In genomic region chr1:152533327-152533938, GRCh38 we compare ENCODE assay signal across 9 cellular contexts. TPM values are rescaled to one million over a fixed set of nuclear protein-coding genes. Genes with fewer than 3 reads are reported as not detected.
A peak's percentile ranks its signal among the peaks of the same experiment; 100 is the strongest.
DNase-seq lines count a peak whose midpoint lies in the region; ATAC-seq and TF ChIP-seq lines count a peak whose summit lies in the region.
"Had no signal": no experiment of that assay in that cellular context is flagged by ENCODE, and none has a peak within 500 bp of the region (broad histone marks: within the 10 kb centered on the region; RNA-seq: fewer than 3 reads in every experiment).

No MANE protein-coding gene starts in this region.

- H2AFZ ChIP-seq in GM23338 (no peak overlapping the region), fibroblast of lung (ENCODE audit: low read length) (no peak overlapping the region)

- H3K4me1 ChIP-seq in GM23338 (ENCODE audit: insufficient read depth) (peaks cover 12% of the 10 kb centered on the region), RWPE2 (ENCODE audit: insufficient read depth, poor library complexity, severe bottlenecking) (no peaks in the 10 kb centered on the region), fibroblast of lung (ENCODE audit: control insufficient read depth, extremely low read depth, insufficient read depth, low read length) (no peaks in the 10 kb centered on the region)

- no peaks in the 10 kb centered on the region for H3K9me3 ChIP-seq in RWPE2 (ENCODE audit: severe bottlenecking)
- H3K9me3 ChIP-seq in fibroblast of lung (ENCODE audit: control insufficient read depth, insufficient read depth, low read depth, low read length) = no peaks in the 10 kb centered on the region

- H3K36me3 ChIP-seq in GM23338 (ENCODE audit: insufficient read depth) (peaks cover 7% of the 10 kb centered on the region; the same call in 1 of the 2 replicates), RWPE2 (ENCODE audit: low read depth) (no peaks in the 10 kb centered on the region), fibroblast of lung (ENCODE audit: control insufficient read depth, insufficient read depth, low read length) (no peaks in the 10 kb centered on the region)

- TF ChIP-seq CTCF in GM23338 (conservative IDR thresholded peaks at IDR 0.05; ENCODE audit: low read depth in 2 of 2) (peak; percentile 88 to 90), RWPE2 (IDR thresholded peaks at IDR 0.05; ENCODE audit: poor library complexity, severe bottlenecking) (peak; percentile 94), fibroblast of lung (conservative IDR thresholded peaks at IDR 0.05 in 1 of 2, IDR thresholded peaks at IDR 0.05 in 1 of 2; ENCODE audit: low read depth in 1 of 2, low read length in 2 of 2) (peak; percentile 46 to 71), progenitor cell of endocrine pancreas (IDR thresholded peaks at IDR 0.05; ENCODE audit: unreplicated experiment) (no peak)

- no peaks in the 10 kb centered on the region for H3F3A ChIP-seq in GM23338 (replicated peaks; ENCODE audit: low read depth)

- H3K9ac ChIP-seq in fibroblast of lung (ENCODE audit: insufficient read depth, low read length) = no peak overlapping the region

- H3K4me3 ChIP-seq in GM23338 = no peak overlapping the region
- H3K4me3 ChIP-seq in RWPE2 (ENCODE audit: severe bottlenecking) = no peak overlapping the region
- H3K4me3 ChIP-seq in fibroblast of lung (replicated peaks in 1 of 4; ENCODE audit: control extremely low read depth in 1 of 4, insufficient read depth in 1 of 4, low read depth in 3 of 4, low read length in 4 of 4) = no peak overlapping the region

- no peaks in the 10 kb centered on the region for H4K20me1 ChIP-seq in GM23338 (replicated peaks; ENCODE audit: insufficient read depth)
- H4K20me1 ChIP-seq in fibroblast of lung (ENCODE audit: control insufficient read depth, extremely low read depth, insufficient read depth, low read length) = no peaks in the 10 kb centered on the region

- DNase-seq in NCI-H146 (lab: John Stamatoyannopoulos, UW) (peak; percentile 23), NCI-H146 treated with DMSO at 0.1 percent for 48 hours (lab: John Stamatoyannopoulos, UW; ENCODE audit: unreplicated experiment) (no peak), GM23338 (ENCODE audit: low spot score) (peak; percentile 92), RWPE2 (ENCODE audit: low spot score) (no peak), fibroblast of lung (ENCODE audit: low read depth in 2 of 2) (peak in 1 of 2 donors; percentile 5), progenitor cell of endocrine pancreas (ENCODE audit: low spot score, unreplicated experiment) (no peak)
- peak; percentile 21 to 32 for DNase-seq in stimulated activated naive CD8-positive, alpha-beta T cell treated with anti-CD3 and anti-CD28 coated beads, Interleukin-15, amount 100 ng/mL, for 72 hours

- H3K27me3 ChIP-seq in GM23338 (ENCODE audit: insufficient read depth) (no peaks in the 10 kb centered on the region), RWPE2 (ENCODE audit: insufficient read depth, poor library complexity, severe bottlenecking) (no peaks in the 10 kb centered on the region), fibroblast of lung (ENCODE audit: control insufficient read depth, insufficient read depth, low read length) (no peaks in the 10 kb centered on the region)

- H3K27ac Mint-ChIP-seq in GM23338 (no peak overlapping the region), progenitor cell of endocrine pancreas (no peak overlapping the region)
- no peak overlapping the region for H3K27ac Mint-ChIP-seq in stimulated activated naive CD8-positive, alpha-beta T cell treated with anti-CD3 and anti-CD28 coated beads, Interleukin-15, amount 100 ng/mL, for 72 hours
- H3K27ac Mint-ChIP-seq: CD4-positive, CD25-positive, alpha-beta regulatory T cell had no signal

- H3K79me2 ChIP-seq in GM23338 (replicated peaks; ENCODE audit: insufficient read depth) = no peaks in the 10 kb centered on the region
- no peaks in the 10 kb centered on the region for H3K79me2 ChIP-seq in fibroblast of lung (ENCODE audit: control insufficient read depth, insufficient read depth, low read length)

- peaks cover 35% of the 10 kb centered on the region for H3K9me3 Mint-ChIP-seq in GM23338
- H3K9me3 Mint-ChIP-seq in stimulated activated naive CD8-positive, alpha-beta T cell treated with anti-CD3 and anti-CD28 coated beads, Interleukin-15, amount 100 ng/mL, for 72 hours = peaks cover 0 to 8% of the 10 kb centered on the region in 2 donors
- H3K9me3 Mint-ChIP-seq in progenitor cell of endocrine pancreas (ENCODE audit: low read depth) = peaks cover 60% of the 10 kb centered on the region

- H3K4me2 ChIP-seq in GM23338 (no peak overlapping the region), fibroblast of lung (ENCODE audit: extremely low read depth, insufficient read depth, low read length) (no peak overlapping the region)

- H3K9me2 ChIP-seq in GM23338 (ENCODE audit: insufficient read depth) = peaks cover 3% of the 10 kb centered on the region; the same call in 1 of the 2 replicates

- H3K4me3 Mint-ChIP-seq in GM23338 (no peak overlapping the region), progenitor cell of endocrine pancreas (ENCODE audit: low read depth) (no peak overlapping the region)
- H3K4me3 Mint-ChIP-seq in stimulated activated naive CD8-positive, alpha-beta T cell treated with anti-CD3 and anti-CD28 coated beads, Interleukin-15, amount 100 ng/mL, for 72 hours = no peak overlapping the region
- H3K4me3 Mint-ChIP-seq: CD4-positive, CD25-positive, alpha-beta regulatory T cell had no signal

- H3K27me3 Mint-ChIP-seq in GM23338 (ENCODE audit: insufficient read depth, low read depth, poor library complexity) (peaks cover 8% of the 10 kb centered on the region), progenitor cell of endocrine pancreas (no peaks in the 10 kb centered on the region)
- peaks cover 55% of the 10 kb centered on the region for H3K27me3 Mint-ChIP-seq in stimulated activated naive CD8-positive, alpha-beta T cell treated with anti-CD3 and anti-CD28 coated beads, Interleukin-15, amount 100 ng/mL, for 72 hours

- ATAC-seq in GM23338 (peak; percentile 89), RWPE2 (ENCODE audit: low read depth) (peak; percentile 57; the same call in 2 of the 3 replicates), HG03175 (IDR thresholded peaks at IDR 0.05; ENCODE audit: unreplicated experiment) (no peak)
- ATAC-seq in stimulated activated naive CD8-positive, alpha-beta T cell treated with anti-CD3 and anti-CD28 coated beads, Interleukin-15, amount 100 ng/mL, for 72 hours = no peak

- H3K27ac ChIP-seq in GM23338 (ENCODE audit: low read depth) (no peak overlapping the region), RWPE2 (ENCODE audit: poor library complexity, severe bottlenecking) (no peak overlapping the region), fibroblast of lung (ENCODE audit: insufficient read depth, low read length) (no peak overlapping the region)

- peaks cover 3% of the 10 kb centered on the region; the same call in 1 of the 3 replicates for H3K36me3 Mint-ChIP-seq in GM23338 (ENCODE audit: low read depth)
- H3K36me3 Mint-ChIP-seq in progenitor cell of endocrine pancreas (ENCODE audit: insufficient read depth) = peaks cover 4% of the 10 kb centered on the region
- H3K36me3 Mint-ChIP-seq: CD4-positive, CD25-positive, alpha-beta regulatory T cell had no signal

- peaks cover 11% of the 10 kb centered on the region for H3K4me1 Mint-ChIP-seq in GM23338
- no peaks in the 10 kb centered on the region for H3K4me1 Mint-ChIP-seq in stimulated activated naive CD8-positive, alpha-beta T cell treated with anti-CD3 and anti-CD28 coated beads, Interleukin-15, amount 100 ng/mL, for 72 hours
- no peaks in the 10 kb centered on the region for H3K4me1 Mint-ChIP-seq in progenitor cell of endocrine pancreas (ENCODE audit: low read depth)
- H3K4me1 Mint-ChIP-seq: CD4-positive, CD25-positive, alpha-beta regulatory T cell had no signal

TF ChIP-seq in GM23338, 12 proteins besides CTCF, POLR2A, EP300 and RAD21 (continues in another document):
- no peak for TF ChIP-seq ZNF114 (CRISPR knock-in tag; IDR thresholded peaks at IDR 0.05)
- no peak for TF ChIP-seq EZH2phosphoT487 (IDR thresholded peaks at IDR 0.05; ENCODE audit: unreplicated experiment)
- TF ChIP-seq CREB1 (CRISPR knock-in tag; IDR thresholded peaks at IDR 0.05; ENCODE audit: low read depth) = no peak

RNA-seq across cellular contexts. Expression of gene CRCT1, which starts 19.2 kb away (rescaled TPM):
- not detected in 2 replicates for total RNA-seq in GM23338 (2014; rRNA removed; shearing (Covaris generic))
- polyA plus RNA-seq in GM23338 (2016; fragmentation: Nextera tagmentation; extraction: Ambion mirVana) (not detected in 2 replicates), fibroblast of lung (not detected in 2 replicates)
- total RNA-seq in fibroblast of lung (not detected in 2 replicates), progenitor cell of endocrine pancreas (not detected in 2 replicates)
- polyA plus RNA-seq in fibroblast of lung (2012) = not detected in 2 replicates
- not detected in 2 replicates for polyA minus RNA-seq in fibroblast of lung (ENCODE audit: low replicate concordance)
- total RNA-seq: CD4-positive, CD25-positive, alpha-beta regulatory T cell had no signal
- polyA plus RNA-seq: CD4-positive, CD25-positive, alpha-beta regulatory T cell had no signal

RNA-seq across cellular contexts. Expression of gene LCE5A, which starts 22.8 kb away (rescaled TPM):
- total RNA-seq in GM23338 (2014; rRNA removed; shearing (Covaris generic)) = not detected in 2 replicates
- polyA plus RNA-seq in GM23338 (2016; fragmentation: Nextera tagmentation; extraction: Ambion mirVana) (not detected in 2 replicates), fibroblast of lung (not detected in 2 replicates)
- total RNA-seq in fibroblast of lung (not detected in 2 replicates), progenitor cell of endocrine pancreas (not detected in 2 replicates)
- polyA plus RNA-seq in fibroblast of lung (2012) = not detected in 2 replicates
- not detected in 2 replicates for polyA minus RNA-seq in fibroblast of lung (ENCODE audit: low replicate concordance)
- total RNA-seq: CD4-positive, CD25-positive, alpha-beta regulatory T cell had no signal
- polyA plus RNA-seq: CD4-positive, CD25-positive, alpha-beta regulatory T cell had no signal

RNA-seq across cellular contexts. Expression of gene LCE3E, which starts 33.1 kb away (rescaled TPM):
- total RNA-seq in GM23338 (2014; rRNA removed; shearing (Covaris generic)) = not detected in 2 replicates
- polyA plus RNA-seq in GM23338 (2016; fragmentation: Nextera tagmentation; extraction: Ambion mirVana) = not detected in 2 replicates
- total RNA-seq in fibroblast of lung = not detected in 2 replicates
- polyA plus RNA-seq in fibroblast of lung = not detected in 2 replicates
- polyA plus RNA-seq in fibroblast of lung (2012) = not detected in 2 replicates
- not detected in 2 replicates for polyA minus RNA-seq in fibroblast of lung (ENCODE audit: low replicate concordance)
- not detected in 2 replicates for total RNA-seq in progenitor cell of endocrine pancreas
- total RNA-seq: CD4-positive, CD25-positive, alpha-beta regulatory T cell had no signal
- polyA plus RNA-seq: CD4-positive, CD25-positive, alpha-beta regulatory T cell had no signal

RNA-seq across cellular contexts. Expression of gene LCE3D, which starts 46.9 kb away (rescaled TPM):
- not detected in 2 replicates for total RNA-seq in GM23338 (2014; rRNA removed; shearing (Covaris generic))
- 0.52 TPM in 1 of 2 replicates, not detected in the other for polyA plus RNA-seq in GM23338 (2016; fragmentation: Nextera tagmentation; extraction: Ambion mirVana)
- total RNA-seq in fibroblast of lung = not detected in 2 replicates
- not detected in 2 replicates for polyA plus RNA-seq in fibroblast of lung
- polyA plus RNA-seq in fibroblast of lung (2012) = 0.91 TPM in 1 of 2 replicates, not detected in the other
- polyA minus RNA-seq in fibroblast of lung (ENCODE audit: low replicate concordance) = not detected in 2 replicates
- total RNA-seq in progenitor cell of endocrine pancreas = not detected in 2 replicates
- total RNA-seq: CD4-positive, CD25-positive, alpha-beta regulatory T cell had no signal
- polyA plus RNA-seq: CD4-positive, CD25-positive, alpha-beta regulatory T cell had no signal

Comparison
In these comparisons a context has a peak if more than half of its experiments do, and no peak if none do; other contexts are left out.
1. DNase-seq: peak in NCI-H146 (single experiment), GM23338 (single experiment) and stimulated activated naive CD8-positive, alpha-beta T cell treated with anti-CD3 and anti-CD28 coated beads, Interleukin-15, amount 100 ng/mL, for 72 hours (2 of 2); none in NCI-H146 treated with DMSO at 0.1 percent for 48 hours (single experiment), RWPE2 (single experiment) and progenitor cell of endocrine pancreas (single experiment).
2. ATAC-seq: peak in GM23338 (single experiment) and RWPE2 (single experiment); none in stimulated activated naive CD8-positive, alpha-beta T cell treated with anti-CD3 and anti-CD28 coated beads, Interleukin-15, amount 100 ng/mL, for 72 hours (single experiment) and HG03175 (single experiment).